Comparison of ENCODE assay signal across 9 cellular contexts in genomic region chr10:27745719-27746363, GRCh38. TPM values are rescaled to one million over a fixed set of nuclear protein-coding genes. Genes with fewer than 3 reads are reported as not detected.
DNase-seq lines count a peak whose midpoint lies in the region; ATAC-seq, FAIRE-seq and TF ChIP-seq lines count a peak whose summit lies in the region.
"Had no signal": no experiment of that assay in that cellular context is flagged by ENCODE, and none has a peak within 500 bp of the region (broad histone marks: within the 10 kb centered on the region; RNA-seq: fewer than 3 reads in every experiment).

A gene with protein sequence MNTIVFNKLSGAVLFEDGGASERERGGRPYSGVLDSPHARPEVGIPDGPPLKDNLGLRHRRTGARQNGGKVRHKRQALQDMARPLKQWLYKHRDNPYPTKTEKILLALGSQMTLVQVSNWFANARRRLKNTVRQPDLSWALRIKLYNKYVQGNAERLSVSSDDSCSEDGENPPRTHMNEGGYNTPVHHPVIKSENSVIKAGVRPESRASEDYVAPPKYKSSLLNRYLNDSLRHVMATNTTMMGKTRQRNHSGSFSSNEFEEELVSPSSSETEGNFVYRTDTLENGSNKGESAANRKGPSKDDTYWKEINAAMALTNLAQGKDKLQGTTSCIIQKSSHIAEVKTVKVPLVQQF (minus strand): TSS chr10:27745819. CDS start chr10:27743415, 2,404 bp downstream.

- H3K4me1 Mint-ChIP-seq in activated T-cell treated with anti-CD3 and anti-CD28 coated beads, Interleukin-2, amount 50 U/mL, for 72 hours (ENCODE audit: low read depth), result peaks cover 41% of the 10 kb centered on the region

- TF ChIP-seq CTCF in A549 (IDR thresholded peaks at IDR 0.05), result no peak
- TF ChIP-seq CTCF in heart left ventricle (IDR thresholded peaks at IDR 0.05), result no peak

- peak within 1 kb of the TSS; percentile 93 for H3K4me2 ChIP-seq in A549

- H3K9me3 ChIP-seq in A549, result no peaks in the 10 kb centered on the region
- no peaks in the 10 kb centered on the region for H3K9me3 ChIP-seq in heart left ventricle

- peaks cover 28 to 99% (median 64%) of the 10 kb centered on the region in 9 donors for H3K27me3 ChIP-seq in heart left ventricle

- no peak for FAIRE-seq in A549 (lab: Jason Lieb, UNC)
- FAIRE-seq: GM18507 had no signal

- no peaks in the 10 kb centered on the region for H3K9me3 Mint-ChIP-seq in activated T-cell treated with anti-CD3 and anti-CD28 coated beads, Interleukin-2, amount 50 U/mL, for 72 hours

- H3K4me1 ChIP-seq in A549 (peaks cover 33% of the 10 kb centered on the region), heart left ventricle (peaks cover 0 to 59% (median 38%) of the 10 kb centered on the region in 12 donors)

- CTCF ChIA-PET in A549 (lab: Yijun Ruan, JAX) (no interaction called here), HEK293T (lab: Yijun Ruan, JAX) (interaction anchor here (0.5 to 0.6 kb wide), 2 partner anchors 77 to 296 kb away, joined by 3 read pairs; no protein-coding TSS in a partner anchor)

- peaks cover 70% of the 10 kb centered on the region for H3K27me3 Mint-ChIP-seq in activated T-cell treated with anti-CD3 and anti-CD28 coated beads, Interleukin-2, amount 50 U/mL, for 72 hours (ENCODE audit: low read depth)

- H3K36me3 Mint-ChIP-seq in activated T-cell treated with anti-CD3 and anti-CD28 coated beads, Interleukin-2, amount 50 U/mL, for 72 hours (ENCODE audit: insufficient read depth in 2 of 2), result peaks cover 0 to 3% of the 10 kb centered on the region in 2 donors

- DNase-seq in A549 (ENCODE audit: low read depth in 1 of 2, low spot score in 1 of 2) (peak in 1 of 2 experiments; percentile 31), HEK293T (ENCODE audit: extremely low spot score) (peak; percentile 60), heart left ventricle (peak in 4 of 5 donors; percentile 20 to 65 (median 34)), posterior vena cava (ENCODE audit: low spot score) (peak; percentile 94), SK-N-DZ (ENCODE audit: low spot score) (no peak), midbrain (lab: John Stamatoyannopoulos, UW) (no peak)
- peak; percentile 25 to 41 for DNase-seq in activated T-cell treated with anti-CD3 and anti-CD28 coated beads, Interleukin-2, amount 50 U/mL, for 72 hours

- ATAC-seq in A549 (no peak), heart left ventricle (no peak), HG02588 (IDR thresholded peaks at IDR 0.05; ENCODE audit: unreplicated experiment) (no peak)
- ATAC-seq in activated T-cell treated with anti-CD3 and anti-CD28 coated beads, Interleukin-2, amount 50 U/mL, for 72 hours (replicated peaks in 1 of 2), result no peak

- peak within 1 kb of the TSS; percentile 84 to 88 for H3K4me3 Mint-ChIP-seq in activated T-cell treated with anti-CD3 and anti-CD28 coated beads, Interleukin-2, amount 50 U/mL, for 72 hours

- no peak within 1 kb of the TSS for H3K27ac ChIP-seq in A549
- peak within 1 kb of the TSS in 1 of 12 donors; percentile 95 for H3K27ac ChIP-seq in heart left ventricle

- TF ChIP-seq RAD21 in A549 (conservative IDR thresholded peaks at IDR 0.05 in 1 of 2, IDR thresholded peaks at IDR 0.05 in 1 of 2), result no peak

- peak within 1 kb of the TSS; percentile 60 for H3K27ac Mint-ChIP-seq in activated T-cell treated with anti-CD3 and anti-CD28 coated beads, Interleukin-2, amount 50 U/mL, for 72 hours

- POLR2A ChIA-PET in A549 (lab: Yijun Ruan, JAX), result no interaction called here
- POLR2A ChIA-PET in HEK293T (lab: Yijun Ruan, JAX), result interaction anchor here (1.2 kb wide), 1 partner anchor 46 kb away, joined by 3 read pairs; no protein-coding TSS in a partner anchor

- 9% methylated on average over 46 of the region's 72 CpGs for WGBS in A549 (ENCODE audit: missing lambda C conversion rate)
- WGBS in heart left ventricle, 4 donors, result 0 to 1% (median 1%) methylated on average over 16 to 72 of the region's 72 CpGs

- H3K4me3 ChIP-seq in A549 (peak within 1 kb of the TSS; percentile 64; the same call in 2 of the 3 replicates), heart left ventricle (peak within 1 kb of the TSS; percentile 7 to 77 (median 66))

- H3K36me3 ChIP-seq in heart left ventricle, result no peaks in the 10 kb centered on the region

- no peak for TF ChIP-seq POLR2A in A549 (IDR thresholded peaks at IDR 0.05; ENCODE audit: low read length)
- no peak for TF ChIP-seq POLR2A in heart left ventricle (IDR thresholded peaks at IDR 0.05)

- intact Hi-C loops in heart left ventricle (cut with DNase I) (loop anchor here in 5 of 10 donors (10.0 kb wide), 2 partner anchors 429 to 499 kb away; no protein-coding TSS in a partner anchor), posterior vena cava (cut with DNase I) (loop anchor here (10.0 kb wide), 2 partner anchors 429 to 649 kb away; no protein-coding TSS in a partner anchor)

- TF ChIP-seq EP300 in A549 (IDR thresholded peaks at IDR 0.05), result no peak

TF ChIP-seq in A549, 52 proteins besides CTCF, POLR2A, EP300 and RAD21 (continues in another document):
- TF ChIP-seq MAFK (IDR thresholded peaks at IDR 0.05; ENCODE audit: partially characterized antibody), result no peak
- TF ChIP-seq, protein P1, sequence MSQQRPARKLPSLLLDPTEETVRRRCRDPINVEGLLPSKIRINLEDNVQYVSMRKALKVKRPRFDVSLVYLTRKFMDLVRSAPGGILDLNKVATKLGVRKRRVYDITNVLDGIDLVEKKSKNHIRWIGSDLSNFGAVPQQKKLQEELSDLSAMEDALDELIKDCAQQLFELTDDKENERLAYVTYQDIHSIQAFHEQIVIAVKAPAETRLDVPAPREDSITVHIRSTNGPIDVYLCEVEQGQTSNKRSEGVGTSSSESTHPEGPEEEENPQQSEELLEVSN (IDR thresholded peaks at IDR 0.05; ENCODE audit: borderline replicate concordance, low read depth), result peak; percentile 28; the same call in 1 of the 2 replicates
- TF ChIP-seq RNF2 (IDR thresholded peaks at IDR 0.05; ENCODE audit: borderline replicate concordance, low read depth), result no peak
- no peak for TF ChIP-seq PBX3 (IDR thresholded peaks at IDR 0.05)
- no peak for TF ChIP-seq KDM1A (IDR thresholded peaks at IDR 0.05; ENCODE audit: low read depth)
- TF ChIP-seq MAZ (IDR thresholded peaks at IDR 0.05; ENCODE audit: borderline replicate concordance, low read depth, low read length), result no peak

TF ChIP-seq in HEK293T, 16 proteins besides CTCF, POLR2A, EP300 and RAD21:
- TF ChIP-seq ARNT (IDR thresholded peaks at IDR 0.05) (no peak), TARDBP (IDR thresholded peaks at IDR 0.05) (peak; percentile 66; the same call in 1 of the 2 replicates), L3MBTL2 (conservative IDR thresholded peaks at IDR 0.05) (peak; percentile 89)

RNA-seq across cellular contexts. Expression of the gene that starts here (rescaled TPM):
- 0.03 TPM in 1 of 2 replicates, not detected in the other for polyA plus RNA-seq in A549 (2011; rRNA removed)
- 0.03 TPM in 1 of 2 replicates, not detected in the other for polyA plus RNA-seq in A549 (2012; cell fraction: cytosol; rRNA removed)
- polyA plus RNA-seq in A549 (2012; cell fraction: nucleus; rRNA removed), result not detected in 2 replicates
- polyA plus RNA-seq in A549 (2017; fragmentation: RNase III; extraction: RNeasy Plus Mini Kit Qiagen cat#74134 plus additional on column Dnase treatment), result not detected in 3 replicates
- polyA minus RNA-seq in A549 (2011; rRNA and poly(A)+ RNA removed), result 0.24 TPM in 1 of 2 replicates, not detected in the other
- 1 to 10 TPM; 1.0 to 2.2 TPM for total RNA-seq in activated T-cell treated with anti-CD3 and anti-CD28 coated beads, Interleukin-2, amount 50 U/mL, for 72 hours
- total RNA-seq in heart left ventricle, result 1 to 10 TPM in 1 of 9 donors, under 1 TPM in 5, not detected in 3; 0.20 to 1.5 (median 0.60) TPM
- polyA plus RNA-seq in heart left ventricle, result under 1 TPM in 1 of 2 donors, not detected in 1; 0.06 TPM
- total RNA-seq in posterior vena cava, result 10 to 100 TPM; 27.0 to 31.1 TPM
- polyA plus RNA-seq in SK-N-DZ (2014; cell fraction: cytosol; rRNA removed), result not detected in 2 replicates
- polyA plus RNA-seq in SK-N-DZ (2014; cell fraction: nucleus; rRNA removed), result not detected in 2 replicates

Comparison
In these comparisons a context has a peak if more than half of its experiments do, and no peak if none do; other contexts are left out.
1. RNA of the gene that starts here (total RNA-seq): 27.0 to 31.1 TPM in posterior vena cava; 1.0 to 2.2 TPM in activated T-cell treated with anti-CD3 and anti-CD28 coated beads, Interleukin-2, amount 50 U/mL, for 72 hours and 0.20 to 1.5 TPM in heart left ventricle; every median in the first group is over 4 times any median in the second.
2. DNase-seq: peak in HEK293T (single experiment), activated T-cell treated with anti-CD3 and anti-CD28 coated beads, Interleukin-2, amount 50 U/mL, for 72 hours (2 of 2), heart left ventricle (4 of 5) and posterior vena cava (single experiment); none in SK-N-DZ (single experiment) and midbrain (single experiment).